Comparison of ENCODE assay signal across 21 cellular contexts in the genomic region with DNA sequence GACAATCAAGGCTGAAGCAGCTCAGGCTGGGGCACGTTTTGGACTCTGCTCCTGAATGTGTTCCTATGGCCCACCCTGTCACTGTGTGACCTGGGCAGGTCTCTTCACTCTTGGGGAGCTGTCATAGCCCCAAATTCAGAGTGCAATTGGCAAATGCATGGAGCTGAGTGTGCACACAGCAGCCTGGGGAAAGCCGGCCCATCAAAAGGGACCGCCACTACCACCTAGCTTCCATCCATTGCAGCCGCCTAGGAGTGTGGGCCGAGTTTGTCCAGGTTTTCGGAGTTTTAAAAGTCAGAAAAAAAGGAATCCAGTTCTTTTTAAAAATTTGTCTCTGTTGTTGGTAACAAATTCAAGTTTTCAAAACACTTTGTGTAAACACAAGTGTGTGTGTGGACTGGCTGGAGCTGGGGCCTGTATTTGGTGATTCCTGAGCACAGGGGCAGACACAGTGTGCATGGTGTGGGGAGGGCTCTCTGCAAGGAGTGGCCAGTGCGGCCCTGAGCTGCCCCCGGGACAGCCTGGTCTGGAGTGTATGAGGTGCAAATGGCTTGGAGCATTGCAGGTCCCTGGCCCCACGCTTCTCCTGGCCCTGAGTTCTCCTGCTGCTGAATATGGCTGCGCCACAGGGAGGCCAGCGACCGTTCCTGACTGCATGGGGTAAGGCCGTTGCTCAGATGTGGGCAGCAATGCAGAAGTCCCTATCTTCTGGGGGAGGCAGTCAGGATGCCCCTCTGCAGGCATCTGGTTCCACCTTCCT. TPM values are rescaled to one million over a fixed set of nuclear protein-coding genes. Genes with fewer than 3 reads are reported as not detected.
"Had no signal": no experiment of that assay in that cellular context is flagged by ENCODE, and none has a peak within 500 bp of the region (broad histone marks: within the 10 kb centered on the region; RNA-seq: fewer than 3 reads in every experiment).

No MANE protein-coding gene starts in this region.

- H3K27ac ChIP-seq: epithelial cell of prostate, gastroesophageal sphincter, parathyroid adenoma, psoas muscle, right lobe of liver, thyroid gland had no signal

- H3K36me3 ChIP-seq: esophagus muscularis mucosa, gastroesophageal sphincter, right lobe of liver, thyroid gland had no signal

- H3K4me1 ChIP-seq: esophagus muscularis mucosa, gastroesophageal sphincter, parathyroid adenoma, psoas muscle, right lobe of liver, thyroid gland had no signal

- H3K9me3 ChIP-seq: esophagus muscularis mucosa, gastroesophageal sphincter, mucosa of descending colon, psoas muscle, right lobe of liver, thyroid gland had no signal

- DNase-seq: cortex of kidney; effector memory CD4-positive, alpha-beta T cell; foreskin fibroblast; glutamatergic neuron; islet precursor cell; mammary epithelial cell; mucosa of descending colon; naive thymus-derived CD8-positive, alpha-beta T cell; psoas muscle; retina; stimulated activated CD4-positive, alpha-beta T cell treated with anti-CD3 and anti-CD28 coated beads, Interleukin-4, amount 100 ng/mL, for 24 hours; stimulated activated naive CD8-positive, alpha-beta T cell treated with anti-CD3 and anti-CD28 coated beads, Interleukin-15, amount 100 ng/mL, for 72 hours; thyroid gland had no signal

- H2AFZ ChIP-seq: parathyroid adenoma had no signal

- ATAC-seq: gastroesophageal sphincter; left lobe of liver; mucosa of descending colon; naive thymus-derived CD8-positive, alpha-beta T cell; psoas muscle; right lobe of liver; stimulated activated memory B cell treated with anti-CD40 and anti-IgM and Interleukin-4, amounts not matched to agents 10 μg/mL and 1 μg/mL and 100 μg/mL, for 72 hours; stimulated activated naive CD8-positive, alpha-beta T cell treated with anti-CD3 and anti-CD28 coated beads, Interleukin-15, amount 100 ng/mL, for 72 hours had no signal

- H3K4me3 ChIP-seq: esophagus muscularis mucosa, gastroesophageal sphincter, mucosa of descending colon, psoas muscle, right lobe of liver, thyroid gland had no signal

- H3K9ac ChIP-seq: parathyroid adenoma had no signal

- H3K27me3 ChIP-seq: esophagus muscularis mucosa, right lobe of liver, thyroid gland had no signal

- H3K79me2 ChIP-seq: parathyroid adenoma had no signal

RNA-seq across cellular contexts. Expression of a gene that starts 13.2 kb away (rescaled TPM):
- total RNA-seq: chondrocyte; left lobe of liver; mammary epithelial cell; naive thymus-derived CD8-positive, alpha-beta T cell had no signal
- polyA plus RNA-seq: mammary epithelial cell; naive thymus-derived CD8-positive, alpha-beta T cell had no signal
